18 cellular contexts compared by ENCODE assay signal in genomic region chr18:60448487-60449267, GRCh38.
"Had no signal": no experiment of that assay in that cellular context is flagged by ENCODE, and none has a peak within 500 bp of the region (broad histone marks: within the 10 kb centered on the region; RNA-seq: fewer than 3 reads in every experiment).

No MANE protein-coding gene starts in this region.

- H3K4me1 ChIP-seq: esophagus muscularis mucosa, foreskin keratinocyte, heart left ventricle, spleen, tibial nerve had no signal

- H3K4me3 ChIP-seq: esophagus muscularis mucosa, heart left ventricle, spleen, tibial nerve had no signal

- FAIRE-seq: bronchial epithelial cell had no signal

- H3K27ac ChIP-seq: esophagus muscularis mucosa, foreskin keratinocyte, heart left ventricle, spleen, tibial nerve had no signal

- ATAC-seq: activated CD4-positive, alpha-beta T cell treated with anti-CD3 and anti-CD28 coated beads for 36 hours; activated naive CD4-positive, alpha-beta T cell treated with anti-CD3 and anti-CD28 coated beads, Interleukin-2, amount 50 U/mL, for 72 hours; activated T-cell treated with anti-CD3 and anti-CD28 coated beads, Interleukin-2, amount 50 U/mL, for 72 hours; foreskin keratinocyte; heart left ventricle; naive thymus-derived CD8-positive, alpha-beta T cell; right cardiac atrium had no signal

- DNase-seq: activated CD4-positive, alpha-beta T cell treated with anti-CD3 and anti-CD28 coated beads for 36 hours; activated CD4-positive, alpha-beta T cell treated with anti-CD3 and anti-CD28 coated beads, Interleukin-2, amount 50 U/mL, for 4 hours; activated CD4-positive, CD25-positive, alpha-beta regulatory T cell; activated naive CD4-positive, alpha-beta T cell; activated T-cell treated with anti-CD3 and anti-CD28 coated beads for 4 hours; activated T-cell treated with anti-CD3 and anti-CD28 coated beads, Interleukin-2, amount 50 U/mL, for 72 hours; foreskin keratinocyte; heart left ventricle; hypothalamus; naive thymus-derived CD8-positive, alpha-beta T cell; right cardiac atrium; spleen; stimulated activated naive CD4-positive, alpha-beta T cell; T-helper 2 cell had no signal

- H3K36me3 ChIP-seq: esophagus muscularis mucosa, heart left ventricle, spleen, tibial nerve had no signal

- H3K9me3 ChIP-seq: esophagus muscularis mucosa, heart left ventricle, spleen had no signal

- H3K27me3 ChIP-seq: esophagus muscularis mucosa, heart left ventricle, spleen, tibial nerve had no signal
